Comparison of ENCODE assay signal across 8 cellular contexts in the genomic region with DNA sequence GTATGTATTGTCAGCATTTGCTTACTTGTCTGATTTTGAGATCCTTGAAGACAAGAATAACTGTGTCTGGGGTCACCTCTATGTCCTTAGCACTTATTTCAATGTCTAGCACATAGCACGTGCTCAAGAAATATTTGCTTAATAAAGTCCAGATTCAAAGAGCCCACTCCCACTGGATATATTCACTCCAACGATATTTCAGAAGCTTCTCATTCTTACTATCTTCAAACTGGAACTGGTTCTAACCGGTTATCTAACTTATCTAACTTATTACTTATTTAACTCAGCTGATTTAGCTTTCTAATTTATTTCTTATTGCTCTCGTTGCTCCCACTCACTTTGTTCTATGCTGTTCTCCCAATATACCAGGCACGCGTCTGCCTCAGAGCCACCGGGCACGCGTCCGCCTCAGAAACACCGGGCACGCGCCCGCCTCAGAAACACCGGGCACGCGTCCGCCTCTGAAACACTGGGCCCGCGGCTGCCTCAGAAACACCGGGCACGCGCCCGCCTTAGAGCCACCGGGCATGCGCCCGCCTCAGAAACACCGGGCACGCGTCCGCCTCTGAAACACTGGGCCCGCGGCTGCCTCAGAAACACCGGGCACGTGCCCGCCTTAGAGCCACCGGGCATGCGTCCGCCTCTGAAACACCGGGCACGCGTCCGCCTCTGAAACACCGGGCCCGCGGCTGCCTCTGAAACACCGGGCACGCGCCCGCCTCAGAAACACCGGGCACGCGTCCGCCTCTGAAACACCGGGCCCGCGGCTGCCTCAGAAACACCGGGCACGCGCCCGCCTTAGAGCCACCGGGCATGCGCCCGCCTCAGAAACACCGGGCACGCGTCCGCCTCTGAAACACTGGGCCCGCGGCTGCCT. TPM values are rescaled to one million over a fixed set of nuclear protein-coding genes. Genes with fewer than 3 reads are reported as not detected.
A peak's percentile ranks its signal among the peaks of the same experiment; 100 is the strongest.
DNase-seq lines count a peak whose midpoint lies in the region; ATAC-seq and TF ChIP-seq lines count a peak whose summit lies in the region.
"Not testable (repeated sequence)": the region's sequence is repeated elsewhere in the genome, so short reads cannot be mapped to it uniquely, and the experiment has no call there.

No MANE protein-coding gene starts in this region.

- not testable (repeated sequence) for H3K27me3 ChIP-seq in Panc1 (ENCODE audit: control insufficient read depth, insufficient read depth, low read length); iPS-18a (ENCODE audit: control insufficient read depth, insufficient read depth, low read length)

- intact Hi-C loops in Calu3 (cut with micrococcal nuclease; ENCODE audit: unreplicated experiment), result loop anchor here (5.0 kb wide), 1 partner anchor 61 kb away; a partner anchor contains a TSS
- intact Hi-C loops in Panc1 (cut with micrococcal nuclease; ENCODE audit: unreplicated experiment), result not testable (repeated sequence)

- not testable (repeated sequence) for H3K36me3 ChIP-seq in Panc1 (ENCODE audit: control insufficient read depth, insufficient read depth, low read length); iPS-18a (ENCODE audit: control insufficient read depth, low read depth, low read length)

- H3K9ac ChIP-seq in iPS-18a (ENCODE audit: low read length), result not testable (repeated sequence)

- BruUV-seq in Calu3 (replicated peaks; lab: Mats Ljungman, UMichigan); Panc1 (replicated peaks; lab: Mats Ljungman, UMichigan): not testable (repeated sequence)

- H3K27ac ChIP-seq in Panc1 (ENCODE audit: low read length); iPS-18a (ENCODE audit: low read length): not testable (repeated sequence)

- not testable (repeated sequence) for H3K9me3 ChIP-seq in Panc1 (ENCODE audit: control insufficient read depth, insufficient read depth, low read depth, low read length); iPS-18a (ENCODE audit: control insufficient read depth, low read depth, low read length)

- peaks cover 13% of the 10 kb centered on the region for H3K36me3 Mint-ChIP-seq in Calu3 (ENCODE audit: insufficient read depth, unreplicated experiment)
- H3K36me3 Mint-ChIP-seq in activated CD8-positive, alpha-beta T cell treated with anti-CD3 and anti-CD28 coated beads, Interleukin-2, amount 10 ng/mL, durations not matched to agents 7 days and 5 days (ENCODE audit: low read depth); central memory CD8-positive, alpha-beta T cell (ENCODE audit: insufficient read depth): not testable (repeated sequence)

- ATAC-seq in Panc1, result peak; percentile 72
- ATAC-seq in activated CD8-positive, alpha-beta T cell treated with anti-CD3 and anti-CD28 coated beads, Interleukin-2, amount 10 ng/mL, durations not matched to agents 7 days and 5 days; central memory CD8-positive, alpha-beta T cell (replicated peaks; ENCODE audit: extremely low read depth, poor library complexity, severe bottlenecking); stimulated activated naive CD8-positive, alpha-beta T cell treated with anti-CD3 and anti-CD28 coated beads, Interleukin-15, Interleukin-2, amounts not matched to agents 100 U/mL and 50 U/mL, for 24 hours: not testable (repeated sequence)

- H3K4me3 ChIP-seq in Panc1 (ENCODE audit: low read depth in 2 of 2, low read length in 2 of 2), result peak overlapping the region; percentile 45 to 79
- peak overlapping the region; percentile 65 for H3K4me3 ChIP-seq in iPS-18a (ENCODE audit: low read length)

- H3K4me1 Mint-ChIP-seq in Calu3 (ENCODE audit: low read depth, unreplicated experiment), result peaks cover 19% of the 10 kb centered on the region
- not testable (repeated sequence) for H3K4me1 Mint-ChIP-seq in activated CD8-positive, alpha-beta T cell treated with anti-CD3 and anti-CD28 coated beads, Interleukin-2, amount 10 ng/mL, durations not matched to agents 7 days and 5 days (ENCODE audit: low read depth)
- peaks cover 17% of the 10 kb centered on the region for H3K4me1 Mint-ChIP-seq in central memory CD8-positive, alpha-beta T cell

- H3K4me3 Mint-ChIP-seq in Calu3 (ENCODE audit: low read depth, unreplicated experiment), result peak overlapping the region; percentile 69
- peak overlapping the region; percentile 71 for H3K4me3 Mint-ChIP-seq in activated CD8-positive, alpha-beta T cell treated with anti-CD3 and anti-CD28 coated beads, Interleukin-2, amount 10 ng/mL, durations not matched to agents 7 days and 5 days
- peak overlapping the region; percentile 81 for H3K4me3 Mint-ChIP-seq in central memory CD8-positive, alpha-beta T cell

- H3K27ac Mint-ChIP-seq in Calu3 (ENCODE audit: unreplicated experiment), result peak overlapping the region; percentile 34
- not testable (repeated sequence) for H3K27ac Mint-ChIP-seq in activated CD8-positive, alpha-beta T cell treated with anti-CD3 and anti-CD28 coated beads, Interleukin-2, amount 10 ng/mL, durations not matched to agents 7 days and 5 days
- peak overlapping the region; percentile 79 for H3K27ac Mint-ChIP-seq in central memory CD8-positive, alpha-beta T cell (ENCODE audit: low read depth)

- H3K4me1 ChIP-seq in Panc1 (ENCODE audit: control insufficient read depth, insufficient read depth, low read length); iPS-18a (ENCODE audit: control insufficient read depth, low read depth, low read length): not testable (repeated sequence)

- POLR2A ChIA-PET in Panc1 (lab: Charles Lee), result interaction anchor here (0.7 kb wide), 1 partner anchor 304 kb away, joined by 3 read pairs; no protein-coding TSS in a partner anchor
- POLR2A ChIA-PET in activated CD8-positive, alpha-beta T cell treated with anti-CD3 and anti-CD28 coated beads, Interleukin-2, amount 10 ng/mL, durations not matched to agents 7 days and 5 days (lab: Charles Lee), result not testable (repeated sequence)

- DNase-seq in Calu3 (peak; percentile 57), LHCN-M2 (ENCODE audit: low read depth) (peak; percentile 51), Panc1 (ENCODE audit: low read depth, low spot score) (peak; percentile 28), pons (ENCODE audit: low spot score) (peak; percentile 37)
- DNase-seq in activated CD8-positive, alpha-beta T cell treated with anti-CD3 and anti-CD28 coated beads, Interleukin-2, amount 10 ng/mL, durations not matched to agents 7 days and 5 days, result peak; percentile 35
- peak; percentile 19 to 21 for DNase-seq in central memory CD8-positive, alpha-beta T cell (ENCODE audit: low spot score in 2 of 2)
- peak; percentile 38 for DNase-seq in stimulated activated naive CD8-positive, alpha-beta T cell treated with anti-CD3 and anti-CD28 coated beads, Interleukin-15, Interleukin-2, amounts not matched to agents 100 U/mL and 50 U/mL, for 24 hours

- H3K9me3 Mint-ChIP-seq in Calu3 (ENCODE audit: low read depth, unreplicated experiment); activated CD8-positive, alpha-beta T cell treated with anti-CD3 and anti-CD28 coated beads, Interleukin-2, amount 10 ng/mL, durations not matched to agents 7 days and 5 days (ENCODE audit: insufficient read depth); central memory CD8-positive, alpha-beta T cell: not testable (repeated sequence)

- in situ Hi-C loops in Panc1 (cut with HindIII; ENCODE audit: low pct_unique_long_range_greater_than_20kb, low sequenced_read_pairs), result not testable (repeated sequence)

- peaks cover 10% of the 10 kb centered on the region for H3K27me3 Mint-ChIP-seq in Calu3 (ENCODE audit: unreplicated experiment)
- peaks cover 29% of the 10 kb centered on the region for H3K27me3 Mint-ChIP-seq in activated CD8-positive, alpha-beta T cell treated with anti-CD3 and anti-CD28 coated beads, Interleukin-2, amount 10 ng/mL, durations not matched to agents 7 days and 5 days (ENCODE audit: low read depth)
- H3K27me3 Mint-ChIP-seq in central memory CD8-positive, alpha-beta T cell, result not testable (repeated sequence)

- TF ChIP-seq CTCF in Calu3 (IDR thresholded peaks at IDR 0.05; ENCODE audit: unreplicated experiment); Panc1 (IDR thresholded peaks at IDR 0.05): not testable (repeated sequence)

- CTCF ChIA-PET in Calu3 (lab: Charles Lee); Panc1 (lab: Charles Lee); activated CD8-positive, alpha-beta T cell treated with anti-CD3 and anti-CD28 coated beads, Interleukin-2, amount 10 ng/mL, durations not matched to agents 7 days and 5 days (lab: Charles Lee): not testable (repeated sequence)

RNA-seq across cellular contexts. Expression of a gene that starts 59.1 kb away (rescaled TPM):
- total RNA-seq in Calu3 (2022) (38.8 and 44.6 TPM in 2 replicates), LHCN-M2 (2014; rRNA removed) (42.1 and 48.7 TPM in 2 replicates), Panc1 (2021; ENCODE audit: unreplicated experiment) (54.3 TPM)
- 17.4 TPM for polyA plus RNA-seq in LHCN-M2 (2012)
- polyA plus RNA-seq in Panc1 (2012; ENCODE audit: insufficient read length), result 15.1 TPM
- 10 to 100 TPM; 40.1 to 42.5 TPM for total RNA-seq in activated CD8-positive, alpha-beta T cell treated with anti-CD3 and anti-CD28 coated beads, Interleukin-2, amount 10 ng/mL, durations not matched to agents 7 days and 5 days
